Comparison of ENCODE assay signal across 10 cellular contexts in genomic region chr11:47983464-47984397, GRCh38. TPM values are rescaled to one million over a fixed set of nuclear protein-coding genes. Genes with fewer than 3 reads are reported as not detected.
DNase-seq lines count a peak whose midpoint lies in the region; ATAC-seq and TF ChIP-seq lines count a peak whose summit lies in the region.
"Had no signal": no experiment of that assay in that cellular context is flagged by ENCODE, and none has a peak within 500 bp of the region (broad histone marks: within the 10 kb centered on the region; RNA-seq: fewer than 3 reads in every experiment).

No MANE protein-coding gene starts in this region.

- H4K20me1 ChIP-seq in PC-3 (ENCODE audit: low read length), result no peaks in the 10 kb centered on the region

- H3K4me3 ChIP-seq in PC-3 (ENCODE audit: low read length) (peak overlapping the region; percentile 38; the same call in 1 of the 2 replicates), prostate gland (no peak overlapping the region)
- H3K4me3 ChIP-seq in effector memory CD4-positive, alpha-beta T cell (ENCODE audit: insufficient read depth, low read depth, low read length, poor library complexity, severe bottlenecking), result no peak overlapping the region

- no peaks in the 10 kb centered on the region for H3K9me3 ChIP-seq in PC-3 (ENCODE audit: low read length)
- H3K9me3 ChIP-seq in effector memory CD4-positive, alpha-beta T cell (ENCODE audit: control insufficient read depth, low read length), result no peaks in the 10 kb centered on the region
- no peaks in the 10 kb centered on the region for H3K9me3 ChIP-seq in prostate gland

- CTCF ChIA-PET in PC-3 (lab: Charles Lee), result interaction anchor here (0.5 to 0.9 kb wide), 2 partner anchors 124 to 129 kb away, joined by 3 read pairs; no protein-coding TSS in a partner anchor

- H3K4me2 ChIP-seq in PC-3 (ENCODE audit: low read length), result peak overlapping the region; percentile 72

- no peak for TF ChIP-seq CTCF in PC-3 (conservative IDR thresholded peaks at IDR 0.05; ENCODE audit: low read depth, low read length)
- TF ChIP-seq CTCF in prostate gland (IDR thresholded peaks at IDR 0.05), result no peak

- H3K36me3 ChIP-seq in PC-3 (ENCODE audit: low read depth, low read length) (no peaks in the 10 kb centered on the region), prostate gland (no peaks in the 10 kb centered on the region)
- no peaks in the 10 kb centered on the region for H3K36me3 ChIP-seq in effector memory CD4-positive, alpha-beta T cell (ENCODE audit: control insufficient read depth, insufficient read depth, low read length)

- WGBS in prostate gland, result 69% methylated on average over 10 of the region's 10 CpGs

- H3K27ac ChIP-seq in PC-3 (ENCODE audit: low read length) (peak overlapping the region; percentile 57), prostate gland (peak overlapping the region; percentile 87 to 91)
- H3K27ac ChIP-seq in effector memory CD4-positive, alpha-beta T cell (ENCODE audit: insufficient read depth, low read length, poor library complexity, severe bottlenecking), result peak overlapping the region; percentile 38
- H3K27ac ChIP-seq: foreskin keratinocyte had no signal

- peak overlapping the region; percentile 52 for H2AFZ ChIP-seq in PC-3 (ENCODE audit: low read length)

- H3K9me2 ChIP-seq in PC-3 (replicated peaks; ENCODE audit: low read length), result no peaks in the 10 kb centered on the region

- DNase-seq in NCI-H1105 treated with DMSO at 0.1 percent for 48 hours (lab: John Stamatoyannopoulos, UW) (peak; percentile 44), NCI-H1105 (lab: John Stamatoyannopoulos, UW) (no peak), PC-3 (peak; percentile 67), prostate gland (ENCODE audit: low spot score) (no peak), NCI-H82 treated with DMSO at 0.1 percent for 48 hours (lab: John Stamatoyannopoulos, UW; ENCODE audit: unreplicated experiment) (no peak), NCI-H1930 (lab: John Stamatoyannopoulos, UW) (no peak), D341Med (ENCODE audit: low spot score) (no peak)
- no peak for DNase-seq in effector memory CD4-positive, alpha-beta T cell
- DNase-seq: activated CD4-positive, alpha-beta T cell treated with anti-CD3 and anti-CD28 coated beads for 48 hours; foreskin keratinocyte had no signal

- no peak for TF ChIP-seq POLR2A in prostate gland (IDR thresholded peaks at IDR 0.05)

- POLR2A ChIA-PET in PC-3 (lab: Charles Lee; ENCODE audit: unreplicated experiment), result interaction anchor here (0.6 to 0.7 kb wide), 3 partner anchors 8 to 109 kb away, joined by 3 read pairs; no protein-coding TSS in a partner anchor

- H3K27me3 ChIP-seq in PC-3 (ENCODE audit: low read length), result no peaks in the 10 kb centered on the region
- no peaks in the 10 kb centered on the region for H3K27me3 ChIP-seq in effector memory CD4-positive, alpha-beta T cell (replicated peaks; ENCODE audit: control insufficient read depth, insufficient read depth, low read length, poor library complexity, severe bottlenecking)
- H3K27me3 ChIP-seq in prostate gland (replicated peaks; ENCODE audit: insufficient read depth), result no peaks in the 10 kb centered on the region

- intact Hi-C loops in PC-3 (cut with micrococcal nuclease) (loop anchor here (10.0 kb wide), 1 partner anchor 129 kb away; no protein-coding TSS in a partner anchor), prostate gland (cut with DNase I) (no loop called here)

- peaks cover 76% of the 10 kb centered on the region for H3K79me2 ChIP-seq in PC-3 (ENCODE audit: low read length)

- peaks cover 40% of the 10 kb centered on the region for H3K4me1 ChIP-seq in PC-3 (ENCODE audit: insufficient read depth, low read length)
- peaks cover 22% of the 10 kb centered on the region for H3K4me1 ChIP-seq in effector memory CD4-positive, alpha-beta T cell (ENCODE audit: control insufficient read depth, insufficient read depth, low read length, poor library complexity, severe bottlenecking)
- H3K4me1 ChIP-seq in prostate gland (replicated peaks), result peaks cover 2% of the 10 kb centered on the region

- H3F3A ChIP-seq in PC-3 (ENCODE audit: low read length, unreplicated experiment), result no peaks in the 10 kb centered on the region

- peak; percentile 23 for ATAC-seq in PC-3
- ATAC-seq: foreskin keratinocyte had no signal

- H3K9ac ChIP-seq in PC-3 (ENCODE audit: low read length), result peak overlapping the region; percentile 19

- no TSS peak for BruUV-seq in PC-3 (replicated peaks; lab: Mats Ljungman, UMichigan)

RNA-seq across cellular contexts. Expression of gene PTPRJ, which starts 3.4 kb away (rescaled TPM):
- total RNA-seq in PC-3 (2014; rRNA removed) (10.5 and 12.8 TPM in 2 replicates), prostate gland (10 to 100 TPM; 24.9 to 48.0 TPM)

Comparison
In these comparisons a context has a peak if more than half of its experiments do, and no peak if none do; other contexts are left out.
1. DNase-seq: peak in NCI-H1105 treated with DMSO at 0.1 percent for 48 hours (single experiment) and PC-3 (single experiment); none in NCI-H1105 (single experiment), effector memory CD4-positive, alpha-beta T cell (0 of 3), prostate gland (single experiment), NCI-H82 treated with DMSO at 0.1 percent for 48 hours (single experiment), NCI-H1930 (0 of 2) and D341Med (single experiment).
2. H3K27ac ChIP-seq: peak in every context shown above with its lines; median percentile 89 in prostate gland; 57 in PC-3; 38 in effector memory CD4-positive, alpha-beta T cell.